Comparison of ENCODE assay signal across 1 cellular context in the genomic region with DNA sequence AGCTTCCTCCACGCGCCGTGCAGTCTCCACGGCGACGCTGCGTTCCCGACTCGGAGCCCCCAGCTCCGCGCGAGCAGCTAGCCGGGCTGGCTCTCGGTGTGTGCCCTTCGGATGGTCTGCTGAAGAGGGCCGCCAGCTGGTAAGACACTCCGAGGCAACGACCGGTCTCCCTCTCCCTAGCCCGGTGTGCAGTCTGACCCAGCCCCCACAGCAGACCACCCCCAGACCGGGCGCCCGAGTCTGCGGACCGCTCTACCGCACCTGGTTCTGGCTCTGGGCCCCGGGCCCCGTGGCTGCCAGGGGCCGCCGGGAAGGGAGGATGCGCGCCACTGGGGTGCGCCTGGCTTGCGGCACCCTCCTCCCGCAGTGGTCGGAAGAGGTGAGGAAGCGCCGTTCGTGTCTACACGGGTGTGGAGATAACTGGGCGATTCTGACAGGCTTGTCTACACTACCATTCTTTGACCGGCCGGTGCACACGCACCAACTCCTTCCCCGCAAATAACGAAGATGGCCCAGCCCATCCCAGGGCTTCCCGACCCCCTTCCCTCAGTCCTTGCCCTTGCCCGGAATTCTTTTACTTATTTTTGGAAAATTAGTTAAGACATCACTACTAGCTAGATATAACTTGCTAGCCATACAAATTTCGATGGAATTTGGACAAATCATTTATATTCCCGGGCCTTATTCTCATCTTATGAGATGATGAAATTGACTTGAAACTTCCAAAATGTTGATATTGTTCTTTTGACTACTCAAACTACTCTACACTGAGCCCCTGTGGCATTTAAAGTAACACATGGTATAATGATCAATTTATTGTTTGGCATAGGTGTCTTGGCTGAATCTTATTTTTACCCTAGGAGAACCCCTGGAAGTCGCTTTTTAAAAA.
TF ChIP-seq lines count a peak whose summit lies in the region.

No MANE protein-coding gene starts in this region.

TF ChIP-seq in K562, 482 proteins besides CTCF, POLR2A, EP300 and RAD21 (continued from another document and continues in another):
- TF ChIP-seq, protein P1, sequence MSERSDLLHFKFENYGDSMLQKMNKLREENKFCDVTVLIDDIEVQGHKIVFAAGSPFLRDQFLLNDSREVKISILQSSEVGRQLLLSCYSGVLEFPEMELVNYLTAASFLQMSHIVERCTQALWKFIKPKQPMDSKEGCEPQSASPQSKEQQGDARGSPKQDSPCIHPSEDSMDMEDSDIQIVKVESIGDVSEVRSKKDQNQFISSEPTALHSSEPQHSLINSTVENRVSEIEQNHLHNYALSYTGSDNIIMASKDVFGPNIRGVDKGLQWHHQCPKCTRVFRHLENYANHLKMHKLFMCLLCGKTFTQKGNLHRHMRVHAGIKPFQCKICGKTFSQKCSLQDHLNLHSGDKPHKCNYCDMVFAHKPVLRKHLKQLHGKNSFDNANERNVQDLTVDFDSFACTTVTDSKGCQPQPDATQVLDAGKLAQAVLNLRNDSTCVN (CRISPR knock-in tag; IDR thresholded peaks at IDR 0.05): no peak
- TF ChIP-seq FUS (optimal IDR thresholded peaks at IDR 0.05; ENCODE audit: low read depth, low read length): peak; percentile 53
- TF ChIP-seq, protein P2, sequence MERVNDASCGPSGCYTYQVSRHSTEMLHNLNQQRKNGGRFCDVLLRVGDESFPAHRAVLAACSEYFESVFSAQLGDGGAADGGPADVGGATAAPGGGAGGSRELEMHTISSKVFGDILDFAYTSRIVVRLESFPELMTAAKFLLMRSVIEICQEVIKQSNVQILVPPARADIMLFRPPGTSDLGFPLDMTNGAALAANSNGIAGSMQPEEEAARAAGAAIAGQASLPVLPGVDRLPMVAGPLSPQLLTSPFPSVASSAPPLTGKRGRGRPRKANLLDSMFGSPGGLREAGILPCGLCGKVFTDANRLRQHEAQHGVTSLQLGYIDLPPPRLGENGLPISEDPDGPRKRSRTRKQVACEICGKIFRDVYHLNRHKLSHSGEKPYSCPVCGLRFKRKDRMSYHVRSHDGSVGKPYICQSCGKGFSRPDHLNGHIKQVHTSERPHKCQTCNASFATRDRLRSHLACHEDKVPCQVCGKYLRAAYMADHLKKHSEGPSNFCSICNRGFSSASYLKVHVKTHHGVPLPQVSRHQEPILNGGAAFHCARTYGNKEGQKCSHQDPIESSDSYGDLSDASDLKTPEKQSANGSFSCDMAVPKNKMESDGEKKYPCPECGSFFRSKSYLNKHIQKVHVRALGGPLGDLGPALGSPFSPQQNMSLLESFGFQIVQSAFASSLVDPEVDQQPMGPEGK (CRISPR knock-in tag; IDR thresholded peaks at IDR 0.05; ENCODE audit: borderline replicate concordance): no peak
- no peak for TF ChIP-seq BMI1 (IDR thresholded peaks at IDR 0.05; ENCODE audit: low read length)
- peak; percentile 92 for TF ChIP-seq MTA3 (IDR thresholded peaks at IDR 0.05; ENCODE audit: borderline replicate concordance)
- no peak for TF ChIP-seq TAL1 (IDR thresholded peaks at IDR 0.05)
- TF ChIP-seq, protein P3, sequence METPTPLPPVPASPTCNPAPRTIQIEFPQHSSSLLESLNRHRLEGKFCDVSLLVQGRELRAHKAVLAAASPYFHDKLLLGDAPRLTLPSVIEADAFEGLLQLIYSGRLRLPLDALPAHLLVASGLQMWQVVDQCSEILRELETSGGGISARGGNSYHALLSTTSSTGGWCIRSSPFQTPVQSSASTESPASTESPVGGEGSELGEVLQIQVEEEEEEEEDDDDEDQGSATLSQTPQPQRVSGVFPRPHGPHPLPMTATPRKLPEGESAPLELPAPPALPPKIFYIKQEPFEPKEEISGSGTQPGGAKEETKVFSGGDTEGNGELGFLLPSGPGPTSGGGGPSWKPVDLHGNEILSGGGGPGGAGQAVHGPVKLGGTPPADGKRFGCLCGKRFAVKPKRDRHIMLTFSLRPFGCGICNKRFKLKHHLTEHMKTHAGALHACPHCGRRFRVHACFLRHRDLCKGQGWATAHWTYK (CRISPR knock-in tag; IDR thresholded peaks at IDR 0.05): peak; percentile 91
- TF ChIP-seq RBM25 (IDR thresholded peaks at IDR 0.05; ENCODE audit: low read depth, low read length, severe bottlenecking): no peak
- TF ChIP-seq ZNF143 (CRISPR knock-in tag; IDR thresholded peaks at IDR 0.05): no peak
- peak; percentile 46 for TF ChIP-seq POLR2B (IDR thresholded peaks at IDR 0.05; ENCODE audit: low read depth, partially characterized antibody)
- TF ChIP-seq SMARCC2 (IDR thresholded peaks at IDR 0.05; ENCODE audit: low read depth): 0 out of 2 replicates have a peak, but pooled peaks have one; percentile 39
- peak; percentile 61 for TF ChIP-seq SAP30 (IDR thresholded peaks at IDR 0.05; ENCODE audit: borderline replicate concordance, insufficient read depth, low read depth, low read length, poor library complexity, severe bottlenecking)
- TF ChIP-seq MYNN (IDR thresholded peaks at IDR 0.05): no peak
- TF ChIP-seq MYNN (CRISPR knock-in tag; IDR thresholded peaks at IDR 0.05): no peak
- peak; percentile 51 for TF ChIP-seq ZEB2 (IDR thresholded peaks at IDR 0.05)
- TF ChIP-seq POLR2AphosphoS2 (IDR thresholded peaks at IDR 0.05; ENCODE audit: low read length): no peak
- TF ChIP-seq RHOXF2B (CRISPR knock-in tag; conservative IDR thresholded peaks at IDR 0.05): no peak
- TF ChIP-seq, protein P4, sequence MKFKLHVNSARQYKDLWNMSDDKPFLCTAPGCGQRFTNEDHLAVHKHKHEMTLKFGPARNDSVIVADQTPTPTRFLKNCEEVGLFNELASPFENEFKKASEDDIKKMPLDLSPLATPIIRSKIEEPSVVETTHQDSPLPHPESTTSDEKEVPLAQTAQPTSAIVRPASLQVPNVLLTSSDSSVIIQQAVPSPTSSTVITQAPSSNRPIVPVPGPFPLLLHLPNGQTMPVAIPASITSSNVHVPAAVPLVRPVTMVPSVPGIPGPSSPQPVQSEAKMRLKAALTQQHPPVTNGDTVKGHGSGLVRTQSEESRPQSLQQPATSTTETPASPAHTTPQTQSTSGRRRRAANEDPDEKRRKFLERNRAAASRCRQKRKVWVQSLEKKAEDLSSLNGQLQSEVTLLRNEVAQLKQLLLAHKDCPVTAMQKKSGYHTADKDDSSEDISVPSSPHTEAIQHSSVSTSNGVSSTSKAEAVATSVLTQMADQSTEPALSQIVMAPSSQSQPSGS (CRISPR knock-in tag; IDR thresholded peaks at IDR 0.05): no peak
- TF ChIP-seq RBBP5 (IDR thresholded peaks at IDR 0.05; ENCODE audit: borderline replicate concordance, insufficient read depth, low read length, poor library complexity, severe bottlenecking): peak; percentile 92
- TF ChIP-seq EZH2 (IDR thresholded peaks at IDR 0.05; ENCODE audit: borderline replicate concordance, low read depth, low read length): no peak
- TF ChIP-seq MTA1 (IDR thresholded peaks at IDR 0.05; ENCODE audit: borderline replicate concordance): peak; percentile 65; the same call in 1 of the 2 replicates
- TF ChIP-seq THRAP3 (IDR thresholded peaks at IDR 0.05; ENCODE audit: borderline replicate concordance): no peak
- peak; percentile 57 for TF ChIP-seq L3MBTL2 (IDR thresholded peaks at IDR 0.05)
- peak; percentile 81 for TF ChIP-seq ZBTB17 (CRISPR knock-in tag; IDR thresholded peaks at IDR 0.05)
- TF ChIP-seq CEBPB (tag; IDR thresholded peaks at IDR 0.05): no peak
- peak; percentile 85 for TF ChIP-seq CXXC5 (CRISPR knock-in tag; IDR thresholded peaks at IDR 0.05)
- TF ChIP-seq TAF9B (IDR thresholded peaks at IDR 0.05; ENCODE audit: partially characterized antibody): no peak
- TF ChIP-seq SMAD3 (CRISPR knock-in tag; conservative IDR thresholded peaks at IDR 0.05): no peak
- TF ChIP-seq, protein P5, sequence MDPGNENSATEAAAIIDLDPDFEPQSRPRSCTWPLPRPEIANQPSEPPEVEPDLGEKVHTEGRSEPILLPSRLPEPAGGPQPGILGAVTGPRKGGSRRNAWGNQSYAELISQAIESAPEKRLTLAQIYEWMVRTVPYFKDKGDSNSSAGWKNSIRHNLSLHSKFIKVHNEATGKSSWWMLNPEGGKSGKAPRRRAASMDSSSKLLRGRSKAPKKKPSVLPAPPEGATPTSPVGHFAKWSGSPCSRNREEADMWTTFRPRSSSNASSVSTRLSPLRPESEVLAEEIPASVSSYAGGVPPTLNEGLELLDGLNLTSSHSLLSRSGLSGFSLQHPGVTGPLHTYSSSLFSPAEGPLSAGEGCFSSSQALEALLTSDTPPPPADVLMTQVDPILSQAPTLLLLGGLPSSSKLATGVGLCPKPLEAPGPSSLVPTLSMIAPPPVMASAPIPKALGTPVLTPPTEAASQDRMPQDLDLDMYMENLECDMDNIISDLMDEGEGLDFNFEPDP (CRISPR knock-in tag; IDR thresholded peaks at IDR 0.05): no peak
- TF ChIP-seq SUPT5H (IDR thresholded peaks at IDR 0.05): peak; percentile 37
- no peak for TF ChIP-seq MCM2 (IDR thresholded peaks at IDR 0.05; ENCODE audit: low read depth)
- no peak for TF ChIP-seq FOS (IDR thresholded peaks at IDR 0.05; ENCODE audit: extremely low read depth, insufficient read length)
- TF ChIP-seq ZKSCAN3 (CRISPR knock-in tag; IDR thresholded peaks at IDR 0.05): no peak
- TF ChIP-seq, protein P6, sequence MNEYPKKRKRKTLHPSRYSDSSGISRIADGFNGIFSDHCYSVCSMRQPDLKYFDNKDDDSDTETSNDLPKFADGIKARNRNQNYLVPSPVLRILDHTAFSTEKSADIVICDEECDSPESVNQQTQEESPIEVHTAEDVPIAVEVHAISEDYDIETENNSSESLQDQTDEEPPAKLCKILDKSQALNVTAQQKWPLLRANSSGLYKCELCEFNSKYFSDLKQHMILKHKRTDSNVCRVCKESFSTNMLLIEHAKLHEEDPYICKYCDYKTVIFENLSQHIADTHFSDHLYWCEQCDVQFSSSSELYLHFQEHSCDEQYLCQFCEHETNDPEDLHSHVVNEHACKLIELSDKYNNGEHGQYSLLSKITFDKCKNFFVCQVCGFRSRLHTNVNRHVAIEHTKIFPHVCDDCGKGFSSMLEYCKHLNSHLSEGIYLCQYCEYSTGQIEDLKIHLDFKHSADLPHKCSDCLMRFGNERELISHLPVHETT (CRISPR knock-in tag; conservative IDR thresholded peaks at IDR 0.05 in 1 of 2, IDR thresholded peaks at IDR 0.05 in 1 of 2): no peak
- TF ChIP-seq, protein P7, sequence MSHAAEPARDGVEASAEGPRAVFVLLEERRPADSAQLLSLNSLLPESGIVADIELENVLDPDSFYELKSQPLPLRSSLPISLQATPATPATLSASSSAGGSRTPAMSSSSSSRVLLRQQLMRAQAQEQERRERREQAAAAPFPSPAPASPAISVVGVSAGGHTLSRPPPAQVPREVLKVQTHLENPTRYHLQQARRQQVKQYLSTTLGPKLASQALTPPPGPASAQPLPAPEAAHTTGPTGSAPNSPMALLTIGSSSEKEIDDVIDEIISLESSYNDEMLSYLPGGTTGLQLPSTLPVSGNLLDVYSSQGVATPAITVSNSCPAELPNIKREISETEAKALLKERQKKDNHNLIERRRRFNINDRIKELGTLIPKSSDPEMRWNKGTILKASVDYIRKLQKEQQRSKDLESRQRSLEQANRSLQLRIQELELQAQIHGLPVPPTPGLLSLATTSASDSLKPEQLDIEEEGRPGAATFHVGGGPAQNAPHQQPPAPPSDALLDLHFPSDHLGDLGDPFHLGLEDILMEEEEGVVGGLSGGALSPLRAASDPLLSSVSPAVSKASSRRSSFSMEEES (CRISPR knock-in tag; IDR thresholded peaks at IDR 0.05): no peak
- 0 out of 2 replicates have a peak, but pooled peaks have one; percentile 57 for TF ChIP-seq RBM14 (IDR thresholded peaks at IDR 0.05; ENCODE audit: borderline replicate concordance, insufficient read depth, low read depth, low read length)
- TF ChIP-seq PTRF (tag; IDR thresholded peaks at IDR 0.05): no peak
- no peak for TF ChIP-seq CBX1 (IDR thresholded peaks at IDR 0.05; ENCODE audit: low read depth)
- TF ChIP-seq TAF15 (IDR thresholded peaks at IDR 0.05; ENCODE audit: low read depth, low read length): no peak
- peak; percentile 47 for TF ChIP-seq NFIC (IDR thresholded peaks at IDR 0.05)
- no peak for TF ChIP-seq IRF2 (CRISPR knock-in tag; IDR thresholded peaks at IDR 0.05)
- no peak for TF ChIP-seq ILK (tag; IDR thresholded peaks at IDR 0.05; ENCODE audit: borderline replicate concordance, low read depth)
- TF ChIP-seq POLR3G (IDR thresholded peaks at IDR 0.05; ENCODE audit: extremely low read depth, insufficient read length, insufficient replicate concordance): no peak
- no peak for TF ChIP-seq ZFP1 (CRISPR knock-in tag; IDR thresholded peaks at IDR 0.05)
- TF ChIP-seq TCF7L2 (IDR thresholded peaks at IDR 0.05; ENCODE audit: low read depth, low read length): no peak
- TF ChIP-seq TRIM24 (IDR thresholded peaks at IDR 0.05): 0 out of 4 replicates have a peak, but pooled peaks of 1 of the 2 experiments have one; percentile 13
- TF ChIP-seq PPARD (CRISPR knock-in tag; IDR thresholded peaks at IDR 0.05): no peak
- TF ChIP-seq HIVEP1 (CRISPR knock-in tag; IDR thresholded peaks at IDR 0.05): no peak
- no peak for TF ChIP-seq ZNF785 (CRISPR knock-in tag; IDR thresholded peaks at IDR 0.05)
- TF ChIP-seq FOXK2 (conservative IDR thresholded peaks at IDR 0.05 in 1 of 2, IDR thresholded peaks at IDR 0.05 in 1 of 2; ENCODE audit: low read depth in 2 of 2): peak; percentile 28 to 85; a peak in 2 of 4 replicates
- TF ChIP-seq ZNF507 (tag; conservative IDR thresholded peaks at IDR 0.05): no peak
- TF ChIP-seq ZNF696 (CRISPR knock-in tag; conservative IDR thresholded peaks at IDR 0.05): no peak
- 0 out of 2 replicates have a peak, but pooled peaks have one; percentile 2 for TF ChIP-seq NR2F6 (CRISPR knock-in tag; IDR thresholded peaks at IDR 0.05)
- TF ChIP-seq ZNF23 (CRISPR knock-in tag; IDR thresholded peaks at IDR 0.05): no peak
- TF ChIP-seq ZNF699 (CRISPR knock-in tag; IDR thresholded peaks at IDR 0.05; ENCODE audit: insufficient replicate concordance): no peak
- TF ChIP-seq ZNF75A (CRISPR knock-in tag; IDR thresholded peaks at IDR 0.05): no peak
- TF ChIP-seq ETV5 (CRISPR knock-in tag; IDR thresholded peaks at IDR 0.05; ENCODE audit: low read depth): no peak; the same call in 1 of the 2 replicates
- no peak for TF ChIP-seq KLF13 (tag; IDR thresholded peaks at IDR 0.05; ENCODE audit: borderline replicate concordance, low read depth)
- TF ChIP-seq ILF3 (IDR thresholded peaks at IDR 0.05; ENCODE audit: borderline replicate concordance): no peak
- no peak for TF ChIP-seq GATA2 (CRISPR knock-in tag; IDR thresholded peaks at IDR 0.05)
- TF ChIP-seq ARNT (IDR thresholded peaks at IDR 0.05): no peak
- TF ChIP-seq, protein P8, sequence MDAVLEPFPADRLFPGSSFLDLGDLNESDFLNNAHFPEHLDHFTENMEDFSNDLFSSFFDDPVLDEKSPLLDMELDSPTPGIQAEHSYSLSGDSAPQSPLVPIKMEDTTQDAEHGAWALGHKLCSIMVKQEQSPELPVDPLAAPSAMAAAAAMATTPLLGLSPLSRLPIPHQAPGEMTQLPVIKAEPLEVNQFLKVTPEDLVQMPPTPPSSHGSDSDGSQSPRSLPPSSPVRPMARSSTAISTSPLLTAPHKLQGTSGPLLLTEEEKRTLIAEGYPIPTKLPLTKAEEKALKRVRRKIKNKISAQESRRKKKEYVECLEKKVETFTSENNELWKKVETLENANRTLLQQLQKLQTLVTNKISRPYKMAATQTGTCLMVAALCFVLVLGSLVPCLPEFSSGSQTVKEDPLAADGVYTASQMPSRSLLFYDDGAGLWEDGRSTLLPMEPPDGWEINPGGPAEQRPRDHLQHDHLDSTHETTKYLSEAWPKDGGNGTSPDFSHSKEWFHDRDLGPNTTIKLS (IDR thresholded peaks at IDR 0.05; ENCODE audit: borderline replicate concordance, low read depth): 0 out of 2 replicates have a peak, but pooled peaks have one; percentile 52
- peak; percentile 94 for TF ChIP-seq RBFOX2 (IDR thresholded peaks at IDR 0.05; ENCODE audit: low read depth, low read length)
- TF ChIP-seq RFX7 (CRISPR knock-in tag; IDR thresholded peaks at IDR 0.05): no peak
